ENCODE assay signal across 23 cellular contexts in genomic region chr5:8720476-8720875, GRCh38.
DNase-seq lines count a peak whose midpoint lies in the region; ATAC-seq and TF ChIP-seq lines count a peak whose summit lies in the region.
"Had no signal": no experiment of that assay in that cellular context is flagged by ENCODE, and none has a peak within 500 bp of the region (broad histone marks: within the 10 kb centered on the region; RNA-seq: fewer than 3 reads in every experiment).

No MANE protein-coding gene starts in this region.

- peak overlapping the region; percentile 78 for H3K27ac Mint-ChIP-seq in glutamatergic neuron (ENCODE audit: unreplicated experiment)
- no peak overlapping the region for H3K27ac Mint-ChIP-seq in CD8-positive, alpha-beta T cell
- H3K27ac Mint-ChIP-seq: CD8-positive, alpha-beta memory T cell had no signal

- peaks cover 11% of the 10 kb centered on the region for H3K4me1 Mint-ChIP-seq in glutamatergic neuron (ENCODE audit: low read depth, unreplicated experiment)
- H3K4me1 Mint-ChIP-seq in CD8-positive, alpha-beta T cell (ENCODE audit: low read depth) = no peaks in the 10 kb centered on the region
- H3K4me1 Mint-ChIP-seq: CD8-positive, alpha-beta memory T cell had no signal

- no peaks in the 10 kb centered on the region for H3K4me1 ChIP-seq in CD8-positive, alpha-beta T cell (ENCODE audit: insufficient read depth, low read length)
- H3K4me1 ChIP-seq: A549 had no signal

- no peaks in the 10 kb centered on the region for H3K36me3 Mint-ChIP-seq in glutamatergic neuron (ENCODE audit: unreplicated experiment)
- H3K36me3 Mint-ChIP-seq in CD8-positive, alpha-beta T cell = no peaks in the 10 kb centered on the region
- H3K36me3 Mint-ChIP-seq: CD8-positive, alpha-beta memory T cell had no signal

- no peak overlapping the region for H3K27ac ChIP-seq in CD8-positive, alpha-beta T cell (ENCODE audit: low read depth, low read length)
- H3K27ac ChIP-seq: A549, C4-2B had no signal

- no peaks in the 10 kb centered on the region for H3K36me3 ChIP-seq in CD8-positive, alpha-beta T cell (ENCODE audit: insufficient read depth, low read length)

- no peaks in the 10 kb centered on the region for H3K27me3 ChIP-seq in CD8-positive, alpha-beta T cell (ENCODE audit: insufficient read depth, low read length)

- ATAC-seq in CD8-positive, alpha-beta T cell = no peak
- ATAC-seq: A549 had no signal

- H3K9me3 ChIP-seq in CD8-positive, alpha-beta T cell (ENCODE audit: low read length) = no peaks in the 10 kb centered on the region
- H3K9me3 ChIP-seq: A549 had no signal

- POLR2A ChIA-PET in CD8-positive, alpha-beta T cell (lab: Charles Lee) = no interaction called here

- intact Hi-C loops in CD8-positive, alpha-beta T cell (cut with DNase I, micrococcal nuclease) = no loop called here

- peaks cover 4% of the 10 kb centered on the region for H3K27me3 Mint-ChIP-seq in glutamatergic neuron (ENCODE audit: unreplicated experiment)
- H3K27me3 Mint-ChIP-seq in CD8-positive, alpha-beta T cell (ENCODE audit: low read depth) = no peaks in the 10 kb centered on the region
- H3K27me3 Mint-ChIP-seq: CD8-positive, alpha-beta memory T cell had no signal

- peak; percentile 6 to 17 for DNase-seq in SHP77 (lab: John Stamatoyannopoulos, UW)
- peak; percentile 77 for DNase-seq in choroid plexus epithelial cell (ENCODE audit: low read depth)
- DNase-seq in glutamatergic neuron = no peak
- no peak for DNase-seq in foreskin fibroblast
- no peak for DNase-seq in CD8-positive, alpha-beta T cell
- no peak for DNase-seq in NCI-H2081 treated with DMSO at 0.1 percent for 48 hours (lab: John Stamatoyannopoulos, UW)
- DNase-seq in NCI-H524 treated with DMSO at 0.1 percent for 48 hours (lab: John Stamatoyannopoulos, UW) = no peak
- DNase-seq: CD8-positive, alpha-beta memory T cell; DMS 273 treated with DMSO at 0.1 percent for 48 hours; DMS79; Karpas-422; NCI-H1092; NCI-H1417 treated with DMSO at 0.1 percent for 48 hours; NCI-H1694 treated with DMSO at 0.1 percent for 48 hours; NCI-H2081; NCI-H2171 treated with DMSO at 0.1 percent for 48 hours; NCI-H524; NCI-H82; NK-92 treated with Interleukin-12 subunit alpha and Interleukin-12 subunit beta, amount 100 ng/mL, for 24 hours; Right ventricle myocardium superior; RPMI8226 had no signal

- no peak for TF ChIP-seq CTCF in choroid plexus epithelial cell (conservative IDR thresholded peaks at IDR 0.05; ENCODE audit: low read depth, low read length)
- no peak for TF ChIP-seq CTCF in glutamatergic neuron (IDR thresholded peaks at IDR 0.05; ENCODE audit: partially characterized antibody, unreplicated experiment)
- TF ChIP-seq CTCF in foreskin fibroblast (IDR thresholded peaks at IDR 0.05; ENCODE audit: low read depth, low read length) = no peak
- TF ChIP-seq CTCF in CD8-positive, alpha-beta T cell (IDR thresholded peaks at IDR 0.05) = no peak

- CTCF ChIA-PET in CD8-positive, alpha-beta T cell (lab: Charles Lee) = no interaction called here

- H3K4me3 ChIP-seq in choroid plexus epithelial cell (ENCODE audit: low read depth, low read length) (no peak overlapping the region), foreskin fibroblast (ENCODE audit: low read depth in 1 of 2, low read length in 2 of 2) (no peak overlapping the region)
- H3K4me3 ChIP-seq in CD8-positive, alpha-beta T cell (ENCODE audit: low read depth, low read length) = no peak overlapping the region
- H3K4me3 ChIP-seq: A549 had no signal

- H3K4me3 Mint-ChIP-seq in glutamatergic neuron (ENCODE audit: unreplicated experiment) = no peak overlapping the region
- no peak overlapping the region for H3K4me3 Mint-ChIP-seq in CD8-positive, alpha-beta T cell
- H3K4me3 Mint-ChIP-seq: CD8-positive, alpha-beta memory T cell had no signal

- peaks cover 2% of the 10 kb centered on the region for H3K9me3 Mint-ChIP-seq in glutamatergic neuron (ENCODE audit: unreplicated experiment)
- peaks cover 3% of the 10 kb centered on the region for H3K9me3 Mint-ChIP-seq in CD8-positive, alpha-beta T cell

Comparison
In these comparisons a context has a peak if more than half of its experiments do, and no peak if none do; other contexts are left out.
1. DNase-seq: peak in SHP77 (2 of 2) and choroid plexus epithelial cell (single experiment); none in glutamatergic neuron (single experiment), foreskin fibroblast (0 of 2), CD8-positive, alpha-beta T cell (0 of 7), NCI-H2081 treated with DMSO at 0.1 percent for 48 hours (single experiment) and NCI-H524 treated with DMSO at 0.1 percent for 48 hours (single experiment).